ENCODE assay signal across 22 cellular contexts in the genomic region with DNA sequence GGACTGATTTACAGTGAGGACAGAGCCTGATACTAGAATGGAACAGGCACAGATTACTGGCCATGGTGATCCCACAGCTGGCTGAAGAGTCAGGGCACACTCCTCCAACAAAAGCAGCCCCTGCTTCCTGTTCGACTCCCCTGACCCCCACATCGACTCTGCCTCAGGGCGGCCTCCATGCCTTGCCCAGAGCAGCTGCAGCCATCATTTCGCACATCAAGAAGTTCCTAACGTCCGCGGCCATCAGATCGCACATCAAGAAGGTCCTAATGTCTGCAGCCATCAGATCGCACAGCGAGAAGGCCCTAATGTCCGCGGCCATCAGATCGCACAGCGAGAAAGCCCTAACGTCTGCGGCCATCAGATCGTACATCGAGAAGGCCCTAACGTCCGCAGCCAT.
"Had no signal": no experiment of that assay in that cellular context is flagged by ENCODE, and none has a peak within 500 bp of the region (broad histone marks: within the 10 kb centered on the region; RNA-seq: fewer than 3 reads in every experiment).

No MANE protein-coding gene starts in this region.

- DNase-seq: effector memory CD4-positive, alpha-beta T cell; gastrocnemius medialis; immature natural killer cell; kidney; left cardiac atrium; left ventricle myocardium inferior; lower lobe of right lung; naive B cell; psoas muscle; retina; stimulated activated naive CD4-positive, alpha-beta T cell treated with Interleukin-2 at 50 U/mL for 16 hours; thyroid gland; upper lobe of left lung; uterus had no signal

- H3K27me3 ChIP-seq: gastrocnemius medialis, neutrophil, thyroid gland, upper lobe of left lung, uterus had no signal

- H3K4me1 ChIP-seq: esophagus muscularis mucosa, gastrocnemius medialis, lower lobe of right lung, psoas muscle, suprapubic skin, upper lobe of left lung, uterus had no signal

- ATAC-seq: gastrocnemius medialis, left cardiac atrium, lower lobe of right lung, psoas muscle, sciatic nerve had no signal

- H3K9me3 Mint-ChIP-seq: immature natural killer cell, memory B cell, naive B cell, nephron had no signal

- H3K9me3 ChIP-seq: esophagus muscularis mucosa, gastrocnemius medialis, left ventricle myocardium inferior, lower lobe of right lung, neutrophil, psoas muscle, suprapubic skin, thyroid gland, upper lobe of left lung, uterus had no signal

- H3K4me1 Mint-ChIP-seq: memory B cell, naive B cell had no signal

- H3K4me3 Mint-ChIP-seq: immature natural killer cell, memory B cell, naive B cell, nephron had no signal

- H3K27me3 Mint-ChIP-seq: memory B cell had no signal

- H3K36me3 ChIP-seq: esophagus muscularis mucosa, gastrocnemius medialis, left ventricle myocardium inferior, lower lobe of right lung, neutrophil, suprapubic skin, thyroid gland, upper lobe of left lung, uterus had no signal

- H3K36me3 Mint-ChIP-seq: immature natural killer cell, memory B cell, naive B cell had no signal

- H3K27ac ChIP-seq: epithelial cell of prostate, esophagus muscularis mucosa, gastrocnemius medialis, left ventricle myocardium inferior, lower lobe of right lung, neutrophil, psoas muscle, skin epidermis, suprapubic skin, upper lobe of left lung, uterus had no signal

- H3K4me3 ChIP-seq: esophagus muscularis mucosa, gastrocnemius medialis, left ventricle myocardium inferior, lower lobe of right lung, psoas muscle, skin epidermis, suprapubic skin, thyroid gland, upper lobe of left lung, uterus had no signal

- H3K27ac Mint-ChIP-seq: immature natural killer cell, memory B cell, naive B cell, nephron had no signal
